In the genomic region with DNA sequence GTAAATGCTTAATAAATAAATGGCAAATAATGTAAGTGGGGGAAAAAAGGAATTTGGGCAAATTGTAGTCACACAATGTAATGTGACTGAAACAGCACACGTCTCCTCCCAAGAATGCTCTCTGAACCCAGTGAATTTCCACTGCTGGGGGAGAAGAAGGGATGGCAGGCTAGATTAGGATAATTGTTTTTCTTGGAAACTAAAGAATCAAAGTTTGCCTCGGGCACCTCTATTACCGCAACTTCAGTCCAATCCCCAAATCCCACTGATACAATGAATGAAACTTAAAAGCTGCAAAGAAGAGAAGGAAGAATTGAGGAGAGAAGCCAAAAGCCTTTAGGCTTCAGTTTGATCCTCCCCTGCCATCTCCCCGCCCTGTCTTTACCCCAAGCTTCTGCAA, we compare ENCODE assay signal across 19 cellular contexts.
"Had no signal": no experiment of that assay in that cellular context is flagged by ENCODE, and none has a peak within 500 bp of the region (broad histone marks: within the 10 kb centered on the region; RNA-seq: fewer than 3 reads in every experiment).

No MANE protein-coding gene starts in this region.

- H3K36me3 ChIP-seq: cardiac muscle cell, right atrium auricular region, transverse colon, WERI-Rb-1 had no signal

- H3K27ac ChIP-seq: cardiac muscle cell, right atrium auricular region, transverse colon, WERI-Rb-1 had no signal

- H3K27me3 Mint-ChIP-seq: activated CD4-positive, alpha-beta memory T cell treated with anti-CD3 and anti-CD28 coated beads for 36 hours; activated CD4-positive, alpha-beta T cell treated with anti-CD3 and anti-CD28 coated beads for 36 hours; activated CD8-positive, alpha-beta memory T cell treated with anti-CD3 and anti-CD28 coated beads, Interleukin-2, amount 10 ng/mL, durations not matched to agents 7 days and 5 days; activated naive CD4-positive, alpha-beta T cell treated with anti-CD3 and anti-CD28 coated beads, Interleukin-2, amount 10 ng/mL, durations not matched to agents 7 days and 5 days; natural killer cell treated with Interleukin-12 subunit alpha and Interleukin-12 subunit beta and Interleukin-15 and Interleukin-18, amount 100 ng/mL, for 72 hours; progenitor cell of endocrine pancreas had no signal

- H3K27ac Mint-ChIP-seq: activated CD4-positive, alpha-beta memory T cell treated with anti-CD3 and anti-CD28 coated beads for 36 hours; activated CD4-positive, alpha-beta T cell treated with anti-CD3 and anti-CD28 coated beads for 36 hours; activated CD8-positive, alpha-beta memory T cell treated with anti-CD3 and anti-CD28 coated beads, Interleukin-2, amount 10 ng/mL, durations not matched to agents 7 days and 5 days; activated naive CD4-positive, alpha-beta T cell treated with anti-CD3 and anti-CD28 coated beads, Interleukin-2, amount 10 ng/mL, durations not matched to agents 7 days and 5 days; natural killer cell treated with Interleukin-12 subunit alpha and Interleukin-12 subunit beta and Interleukin-15 and Interleukin-18, amount 100 ng/mL, for 72 hours; progenitor cell of endocrine pancreas had no signal

- H3K36me3 Mint-ChIP-seq: activated CD4-positive, alpha-beta memory T cell treated with anti-CD3 and anti-CD28 coated beads for 36 hours; activated CD8-positive, alpha-beta memory T cell treated with anti-CD3 and anti-CD28 coated beads, Interleukin-2, amount 10 ng/mL, durations not matched to agents 7 days and 5 days; activated naive CD4-positive, alpha-beta T cell treated with anti-CD3 and anti-CD28 coated beads, Interleukin-2, amount 10 ng/mL, durations not matched to agents 7 days and 5 days had no signal

- ATAC-seq: activated CD4-positive, alpha-beta T cell treated with anti-CD3 and anti-CD28 coated beads for 36 hours; activated CD8-positive, alpha-beta memory T cell treated with anti-CD3 and anti-CD28 coated beads, Interleukin-2, amount 10 ng/mL, durations not matched to agents 7 days and 5 days; left ventricle myocardium superior; natural killer cell treated with Interleukin-12 subunit alpha and Interleukin-12 subunit beta and Interleukin-15 and Interleukin-18, amount 100 ng/mL, for 72 hours; stimulated activated naive CD8-positive, alpha-beta T cell treated with anti-CD3 and anti-CD28 coated beads, Interleukin-15, Interleukin-2, amounts not matched to agents 100 U/mL and 50 U/mL, for 24 hours had no signal

- H3K4me3 ChIP-seq: cardiac muscle cell, right atrium auricular region, transverse colon had no signal

- DNase-seq: activated CD4-positive, alpha-beta memory T cell treated with anti-CD3 and anti-CD28 coated beads for 36 hours; activated CD4-positive, alpha-beta T cell treated with anti-CD3 and anti-CD28 coated beads for 36 hours; activated CD8-positive, alpha-beta memory T cell treated with anti-CD3 and anti-CD28 coated beads, Interleukin-2, amount 10 ng/mL, durations not matched to agents 7 days and 5 days; activated naive CD4-positive, alpha-beta T cell treated with anti-CD3 and anti-CD28 coated beads, Interleukin-2, amount 10 ng/mL, durations not matched to agents 7 days and 5 days; activated T-cell treated with anti-CD3 and anti-CD28 coated beads, Interleukin-2, amount 50 U/mL, for 1 hour; erythroblast; hippocampal formation; left ventricle myocardium superior; mesendoderm; nucleus accumbens; small intestine; stimulated activated naive CD8-positive, alpha-beta T cell treated with anti-CD3 and anti-CD28 coated beads, Interleukin-15, Interleukin-2, amounts not matched to agents 100 U/mL and 50 U/mL, for 24 hours; T-helper 9 cell; transverse colon; WERI-Rb-1 had no signal

- H3K27me3 ChIP-seq: cardiac muscle cell, right atrium auricular region, transverse colon had no signal

- H3K4me1 Mint-ChIP-seq: activated CD4-positive, alpha-beta T cell treated with anti-CD3 and anti-CD28 coated beads for 36 hours; activated CD8-positive, alpha-beta memory T cell treated with anti-CD3 and anti-CD28 coated beads, Interleukin-2, amount 10 ng/mL, durations not matched to agents 7 days and 5 days; activated naive CD4-positive, alpha-beta T cell treated with anti-CD3 and anti-CD28 coated beads, Interleukin-2, amount 10 ng/mL, durations not matched to agents 7 days and 5 days had no signal

- H3K4me3 Mint-ChIP-seq: activated CD4-positive, alpha-beta memory T cell treated with anti-CD3 and anti-CD28 coated beads for 36 hours; activated CD4-positive, alpha-beta T cell treated with anti-CD3 and anti-CD28 coated beads for 36 hours; activated CD8-positive, alpha-beta memory T cell treated with anti-CD3 and anti-CD28 coated beads, Interleukin-2, amount 10 ng/mL, durations not matched to agents 7 days and 5 days; activated naive CD4-positive, alpha-beta T cell treated with anti-CD3 and anti-CD28 coated beads, Interleukin-2, amount 10 ng/mL, durations not matched to agents 7 days and 5 days; natural killer cell treated with Interleukin-12 subunit alpha and Interleukin-12 subunit beta and Interleukin-15 and Interleukin-18, amount 100 ng/mL, for 72 hours had no signal

- H3K4me1 ChIP-seq: right atrium auricular region, transverse colon had no signal
